ENCODE assay signal across 23 cellular contexts in genomic region chr3:12458901-12459300, GRCh38. TPM values are rescaled to one million over a fixed set of nuclear protein-coding genes. Genes with fewer than 3 reads are reported as not detected.
DNase-seq lines count a peak whose midpoint lies in the region; ATAC-seq and TF ChIP-seq lines count a peak whose summit lies in the region.
"Had no signal": no experiment of that assay in that cellular context is flagged by ENCODE, and none has a peak within 500 bp of the region (broad histone marks: within the 10 kb centered on the region; RNA-seq: fewer than 3 reads in every experiment).

No MANE protein-coding gene starts in this region.

- H2BK120ac ChIP-seq in H9 (ENCODE audit: low read depth, low read length, poor library complexity, severe bottlenecking) (no peak overlapping the region), trophoblast cell (ENCODE audit: insufficient read depth, low read length, poor library complexity) (no peak overlapping the region)

- no peak for ATAC-seq in activated naive CD8-positive, alpha-beta T cell treated with anti-CD3 and anti-CD28 coated beads, Interleukin-2, amount 50 U/mL, for 24 hours
- ATAC-seq in HG03108 (IDR thresholded peaks at IDR 0.05; ENCODE audit: unreplicated experiment): no peak
- ATAC-seq: body of pancreas; stimulated activated naive CD8-positive, alpha-beta T cell treated with anti-CD3 and anti-CD28 coated beads, Interleukin-15, amount 100 ng/mL, for 72 hours had no signal

- intact Hi-C loops in ovary (cut with DNase I): no loop called here

- H3K4me1 ChIP-seq in H9 (ENCODE audit: insufficient read depth, low read length) (no peaks in the 10 kb centered on the region), trophoblast cell (ENCODE audit: control insufficient read depth in 1 of 2, insufficient read depth in 2 of 2, low read length in 2 of 2) (no peaks in the 10 kb centered on the region), ovary (ENCODE audit: insufficient read depth) (no peaks in the 10 kb centered on the region)
- H3K4me1 ChIP-seq: body of pancreas, SJCRH30 had no signal

- no peaks in the 10 kb centered on the region for H3K36me3 Mint-ChIP-seq in H9 (ENCODE audit: insufficient read depth in 1 of 3, low read depth in 3 of 3)
- no peaks in the 10 kb centered on the region for H3K36me3 Mint-ChIP-seq in activated naive CD8-positive, alpha-beta T cell treated with anti-CD3 and anti-CD28 coated beads, Interleukin-2, amount 50 U/mL, for 24 hours (ENCODE audit: low read depth)
- H3K36me3 Mint-ChIP-seq: activated naive CD8-positive, alpha-beta T cell treated with anti-CD3 and anti-CD28 coated beads for 36 hours; natural killer cell treated with Interleukin-12 subunit alpha and Interleukin-12 subunit beta and Interleukin-15 and Interleukin-18, amount 100 ng/mL, for 72 hours had no signal

- no peak overlapping the region for H3K56ac ChIP-seq in H9 (ENCODE audit: insufficient read length, low read depth, low read length)

- no peak for TF ChIP-seq EP300 in ovary (IDR thresholded peaks at IDR 0.05)

- no peak overlapping the region for H2BK20ac ChIP-seq in H9 (ENCODE audit: low read depth, low read length, poor library complexity, severe bottlenecking)

- H3K36me3 ChIP-seq in trophoblast cell (ENCODE audit: control insufficient read depth in 1 of 2, insufficient read depth in 2 of 2, low read length in 2 of 2) (no peaks in the 10 kb centered on the region), ovary (no peaks in the 10 kb centered on the region)
- H3K36me3 ChIP-seq: colonic mucosa, SJCRH30 had no signal

- no peak overlapping the region for H3K4me3 Mint-ChIP-seq in H9
- no peak overlapping the region for H3K4me3 Mint-ChIP-seq in activated naive CD8-positive, alpha-beta T cell treated with anti-CD3 and anti-CD28 coated beads, Interleukin-2, amount 50 U/mL, for 24 hours
- H3K4me3 Mint-ChIP-seq: activated naive CD8-positive, alpha-beta T cell treated with anti-CD3 and anti-CD28 coated beads for 36 hours; activated T-helper 1 cell treated with anti-CD3 and anti-CD28 coated beads, Interleukin-12 subunit alpha, Interleukin-12 subunit beta, Interleukin-2, Interleukin-4 antibody, amounts not matched to agents 30 ng/mL and 10 ng/mL and 1 ng/mL, durations not matched to agents 14 hours and 24 hours and 36 hours; natural killer cell treated with Interleukin-12 subunit alpha and Interleukin-12 subunit beta and Interleukin-15 and Interleukin-18, amount 100 ng/mL, for 72 hours; stimulated activated naive CD8-positive, alpha-beta T cell treated with anti-CD3 and anti-CD28 coated beads, Interleukin-15, amount 100 ng/mL, for 72 hours; T-helper 2 cell treated with Interferon-gamma antibody and Interleukin-4, amounts not matched to agents 5 μg/mL and 100 μg/mL, for 36 hours had no signal

- peak; percentile 52 for DNase-seq in H9
- DNase-seq in NOMO-1 (lab: John Stamatoyannopoulos, UW; ENCODE audit: unreplicated experiment in 2 of 2): peak; percentile 61 to 75
- peak; percentile 57 for DNase-seq in fibroblast of gingiva (ENCODE audit: low read depth)
- peak; percentile 52 to 68 for DNase-seq in trophoblast cell
- DNase-seq in activated naive CD8-positive, alpha-beta T cell treated with anti-CD3 and anti-CD28 coated beads, Interleukin-2, amount 50 U/mL, for 24 hours: no peak
- DNase-seq in cerebellar nuclear complex (lab: John Stamatoyannopoulos, UW): no peak
- no peak for DNase-seq in ovary
- DNase-seq: activated CD4-positive, CD25-positive, alpha-beta regulatory T cell treated with anti-CD3 and anti-CD28 coated beads, Interleukin-2, amount 50 U/mL, for 72 hours; activated naive CD8-positive, alpha-beta T cell treated with anti-CD3 and anti-CD28 coated beads for 36 hours; colonic mucosa; mesendoderm; NCI-H187; NCI-H446 treated with DMSO at 0.1 percent for 48 hours; SJCRH30; stimulated activated naive CD8-positive, alpha-beta T cell treated with anti-CD3 and anti-CD28 coated beads, Interleukin-15, amount 100 ng/mL, for 72 hours had no signal

- no peak overlapping the region for H3T11ph ChIP-seq in H9 (ENCODE audit: low read length)

- H3K4me1 Mint-ChIP-seq in H9: peaks cover 5 to 9% of the 10 kb centered on the region in 2 experiments
- peaks cover 32% of the 10 kb centered on the region for H3K4me1 Mint-ChIP-seq in activated naive CD8-positive, alpha-beta T cell treated with anti-CD3 and anti-CD28 coated beads, Interleukin-2, amount 50 U/mL, for 24 hours

- no peaks in the 10 kb centered on the region for H3K23me2 ChIP-seq in H9 (ENCODE audit: insufficient read length, low read depth, low read length, poor library complexity, severe bottlenecking)

- H3K4me2 ChIP-seq in H9 (ENCODE audit: insufficient read depth, insufficient read length, low read length): no peak overlapping the region
- no peak overlapping the region for H3K4me2 ChIP-seq in trophoblast cell (ENCODE audit: low read length)
- H3K4me2 ChIP-seq: hepatocyte had no signal

- peak; percentile 47 for TF ChIP-seq CTCF in H9 (conservative IDR thresholded peaks at IDR 0.05)
- no peak for TF ChIP-seq CTCF in ovary (IDR thresholded peaks at IDR 0.05)

- H3K27ac ChIP-seq in H9 (ENCODE audit: insufficient read length, low read depth, low read length) (no peak overlapping the region), trophoblast cell (ENCODE audit: low read depth, low read length) (no peak overlapping the region), ovary (no peak overlapping the region)
- H3K27ac ChIP-seq: body of pancreas, hepatocyte, SJCRH30, skin epidermis had no signal

- no peak overlapping the region for H3K27ac Mint-ChIP-seq in H9
- H3K27ac Mint-ChIP-seq in activated naive CD8-positive, alpha-beta T cell treated with anti-CD3 and anti-CD28 coated beads, Interleukin-2, amount 50 U/mL, for 24 hours: no peak overlapping the region
- H3K27ac Mint-ChIP-seq: activated naive CD8-positive, alpha-beta T cell treated with anti-CD3 and anti-CD28 coated beads for 36 hours; activated T-helper 1 cell treated with anti-CD3 and anti-CD28 coated beads, Interleukin-12 subunit alpha, Interleukin-12 subunit beta, Interleukin-2, Interleukin-4 antibody, amounts not matched to agents 30 ng/mL and 10 ng/mL and 1 ng/mL, durations not matched to agents 14 hours and 24 hours and 36 hours; natural killer cell treated with Interleukin-12 subunit alpha and Interleukin-12 subunit beta and Interleukin-15 and Interleukin-18, amount 100 ng/mL, for 72 hours; stimulated activated naive CD8-positive, alpha-beta T cell treated with anti-CD3 and anti-CD28 coated beads, Interleukin-15, amount 100 ng/mL, for 72 hours; T-helper 2 cell treated with Interferon-gamma antibody and Interleukin-4, amounts not matched to agents 5 μg/mL and 100 μg/mL, for 36 hours had no signal

- H3K79me2 ChIP-seq in H9 (ENCODE audit: insufficient read depth, low read length) (no peaks in the 10 kb centered on the region), trophoblast cell (ENCODE audit: control insufficient read depth, insufficient read depth, low read length, poor library complexity) (no peaks in the 10 kb centered on the region)
- H3K79me2 ChIP-seq: hepatocyte had no signal

- no peaks in the 10 kb centered on the region; the same call in 1 of the 2 replicates for H3K27me3 Mint-ChIP-seq in H9 (ENCODE audit: low read depth)
- no peaks in the 10 kb centered on the region for H3K27me3 Mint-ChIP-seq in activated naive CD8-positive, alpha-beta T cell treated with anti-CD3 and anti-CD28 coated beads, Interleukin-2, amount 50 U/mL, for 24 hours
- H3K27me3 Mint-ChIP-seq: activated naive CD8-positive, alpha-beta T cell treated with anti-CD3 and anti-CD28 coated beads for 36 hours; progenitor cell of endocrine pancreas; stimulated activated naive CD8-positive, alpha-beta T cell treated with anti-CD3 and anti-CD28 coated beads, Interleukin-15, amount 100 ng/mL, for 72 hours had no signal

- no peak overlapping the region for H4K91ac ChIP-seq in H9 (ENCODE audit: insufficient read length, low read depth, low read length)
- no peak overlapping the region for H4K91ac ChIP-seq in trophoblast cell (ENCODE audit: low read depth, low read length)

- H2BK5ac ChIP-seq in H9 (ENCODE audit: insufficient read length, low read length) (no peak overlapping the region), trophoblast cell (ENCODE audit: low read depth, low read length, poor library complexity) (no peak overlapping the region)

- H3K27me3 ChIP-seq in H9 (ENCODE audit: insufficient read depth, low read length): no peaks in the 10 kb centered on the region
- no peaks in the 10 kb centered on the region for H3K27me3 ChIP-seq in trophoblast cell (ENCODE audit: insufficient read depth, low read length)
- H3K27me3 ChIP-seq in ovary: no peaks in the 10 kb centered on the region
- H3K27me3 ChIP-seq: body of pancreas, colonic mucosa, hepatocyte, SJCRH30 had no signal

- no peak overlapping the region for H3K18ac ChIP-seq in H9 (ENCODE audit: insufficient read length, low read depth, low read length)
- H3K18ac ChIP-seq in trophoblast cell (ENCODE audit: low read length): no peak overlapping the region

- H2BK12ac ChIP-seq in H9 (ENCODE audit: insufficient read length, low read depth, low read length) (no peak overlapping the region), trophoblast cell (ENCODE audit: low read length) (no peak overlapping the region)

- H2AFZ ChIP-seq in H9 (ENCODE audit: low read length): no peak overlapping the region
- H2AFZ ChIP-seq in trophoblast cell (ENCODE audit: insufficient read depth, low read length, poor library complexity): no peak overlapping the region
- H2AFZ ChIP-seq: hepatocyte had no signal

- no peak overlapping the region for H3K14ac ChIP-seq in H9 (ENCODE audit: insufficient read depth, low read length)
- H3K14ac ChIP-seq in trophoblast cell (ENCODE audit: low read length): no peak overlapping the region

- WGBS in H9 (ENCODE audit: extremely low coverage, insufficient read length, low lambda C conversion rate): no CpG with 5 or more reads among the region's 8 CpGs
- no CpG with 5 or more reads among the region's 8 CpGs for WGBS in trophoblast cell (ENCODE audit: extremely low coverage, insufficient coverage, insufficient read length)
- WGBS in ovary, 3 donors: 71 to 89% (median 88%) methylated on average over 8 of the region's 8 CpGs

- H3K9me3 Mint-ChIP-seq in H9: no peaks in the 10 kb centered on the region; a peak in 1 of 5 replicates
- H3K9me3 Mint-ChIP-seq in activated naive CD8-positive, alpha-beta T cell treated with anti-CD3 and anti-CD28 coated beads, Interleukin-2, amount 50 U/mL, for 24 hours: no peaks in the 10 kb centered on the region
- H3K9me3 Mint-ChIP-seq: activated naive CD8-positive, alpha-beta T cell treated with anti-CD3 and anti-CD28 coated beads for 36 hours; activated T-helper 1 cell treated with anti-CD3 and anti-CD28 coated beads, Interleukin-12 subunit alpha, Interleukin-12 subunit beta, Interleukin-2, Interleukin-4 antibody, amounts not matched to agents 30 ng/mL and 10 ng/mL and 1 ng/mL, durations not matched to agents 14 hours and 24 hours and 36 hours; natural killer cell treated with Interleukin-12 subunit alpha and Interleukin-12 subunit beta and Interleukin-15 and Interleukin-18, amount 100 ng/mL, for 72 hours; stimulated activated naive CD8-positive, alpha-beta T cell treated with anti-CD3 and anti-CD28 coated beads, Interleukin-15, amount 100 ng/mL, for 72 hours; T-helper 2 cell treated with Interferon-gamma antibody and Interleukin-4, amounts not matched to agents 5 μg/mL and 100 μg/mL, for 36 hours had no signal

- H3K9ac ChIP-seq in H9 (ENCODE audit: extremely low read depth, insufficient read length, low read length) (no peak overlapping the region), trophoblast cell (ENCODE audit: low read length) (no peak overlapping the region)

- H3K9me3 ChIP-seq in H9 (ENCODE audit: control insufficient read depth, low read depth, low read length) (no peaks in the 10 kb centered on the region), trophoblast cell (ENCODE audit: insufficient read depth, low read depth, low read length) (no peaks in the 10 kb centered on the region), ovary (no peaks in the 10 kb centered on the region)
- H3K9me3 ChIP-seq: body of pancreas, colonic mucosa, SJCRH30 had no signal

- no peak overlapping the region for H2BK15ac ChIP-seq in H9 (ENCODE audit: low read depth, low read length)

- TF ChIP-seq POLR2A in ovary (IDR thresholded peaks at IDR 0.05): no peak

- H3K79me1 ChIP-seq in H9 (ENCODE audit: insufficient read depth, low read depth, low read length, poor library complexity, severe bottlenecking) (no peaks in the 10 kb centered on the region), trophoblast cell (ENCODE audit: low read length) (peaks cover 2% of the 10 kb centered on the region)

- no peak overlapping the region for H4K8ac ChIP-seq in H9 (replicated peaks; ENCODE audit: insufficient read length, low read depth, low read length)
- no peak overlapping the region for H4K8ac ChIP-seq in trophoblast cell (ENCODE audit: low read depth, low read length)

- no peak overlapping the region for H3K4me3 ChIP-seq in trophoblast cell (ENCODE audit: low read depth, low read length)
- no peak overlapping the region for H3K4me3 ChIP-seq in ovary
- H3K4me3 ChIP-seq: body of pancreas, colonic mucosa, hepatocyte, SJCRH30, skin epidermis had no signal

- no peak overlapping the region for H4K12ac ChIP-seq in trophoblast cell (ENCODE audit: low read depth, low read length)

- H4K5ac ChIP-seq in H9 (ENCODE audit: insufficient read length, low read depth, low read length): no peak overlapping the region

- H3K23ac ChIP-seq in H9 (ENCODE audit: insufficient read length, low read depth, low read length): no peak overlapping the region
- H3K23ac ChIP-seq in trophoblast cell (ENCODE audit: low read length): no peak overlapping the region

- H4K20me1 ChIP-seq in H9 (ENCODE audit: control insufficient read depth, insufficient read depth, insufficient read length): no peaks in the 10 kb centered on the region

- H3K4ac ChIP-seq in H9 (ENCODE audit: low read depth, low read length) (no peak overlapping the region), trophoblast cell (ENCODE audit: low read depth, low read length) (no peak overlapping the region)

- H2AK5ac ChIP-seq in H9 (ENCODE audit: insufficient read length, low read length): no peak overlapping the region
- H2AK5ac ChIP-seq in trophoblast cell (ENCODE audit: low read length): no peak overlapping the region

RNA-seq across cellular contexts. Expression of gene TSEN2, which starts 25.4 kb away (rescaled TPM):
- 19.4 and 22.0 TPM in 2 replicates for total RNA-seq in H9 (2021)
- polyA plus RNA-seq in trophoblast cell (2013): 3.4 and 3.7 TPM in 2 replicates
- total RNA-seq in ovary: 10 to 100 TPM; 18.1 to 27.4 (median 23.5) TPM
- 10 to 100 TPM; 13.2 to 17.2 TPM for polyA plus RNA-seq in ovary

Comparison
In these comparisons a context has a peak if more than half of its experiments do, and no peak if none do; other contexts are left out.
1. DNase-seq: peak in H9 (single experiment), NOMO-1 (2 of 2), fibroblast of gingiva (single experiment) and trophoblast cell (2 of 2); none in activated naive CD8-positive, alpha-beta T cell treated with anti-CD3 and anti-CD28 coated beads, Interleukin-2, amount 50 U/mL, for 24 hours (single experiment), cerebellar nuclear complex (0 of 2) and ovary (0 of 5).